ENCODE assay signal across 1 cellular context in genomic region chr7:140017543-140017942, GRCh38.
TF ChIP-seq lines count a peak whose summit lies in the region.

No MANE protein-coding gene starts in this region.

TF ChIP-seq in H1, 55 proteins besides CTCF, POLR2A, EP300 and RAD21:
- TF ChIP-seq BRCA1 (IDR thresholded peaks at IDR 0.05; ENCODE audit: low read depth, low read length) = no peak
- TF ChIP-seq SP2 (IDR thresholded peaks at IDR 0.05; ENCODE audit: low read length) = no peak
- no peak for TF ChIP-seq CEBPB (IDR thresholded peaks at IDR 0.05; ENCODE audit: low read depth, low read length)
- TF ChIP-seq JUN (IDR thresholded peaks at IDR 0.05; ENCODE audit: low read depth, low read length) = no peak
- no peak for TF ChIP-seq ASH2L (IDR thresholded peaks at IDR 0.05; ENCODE audit: low read length)
